9 cellular contexts compared by ENCODE assay signal in the genomic region with DNA sequence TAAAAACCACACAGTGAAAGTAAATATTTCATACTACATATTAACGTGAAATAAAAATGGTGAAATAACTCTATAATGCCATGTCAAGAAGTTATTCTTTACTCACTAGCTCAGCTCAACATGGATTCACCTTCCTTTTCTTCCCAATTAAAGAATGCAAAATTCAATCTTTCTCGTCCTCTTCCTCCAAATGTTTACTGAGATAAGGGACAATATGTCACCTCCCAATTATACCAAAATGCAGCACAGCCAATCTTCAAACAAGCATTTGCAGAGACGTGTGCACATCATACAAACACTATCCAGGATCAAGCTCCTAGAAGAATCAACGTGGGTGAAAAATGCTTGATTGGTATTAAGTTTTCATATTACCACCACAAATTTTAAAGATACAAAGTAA. TPM values are rescaled to one million over a fixed set of nuclear protein-coding genes. Genes with fewer than 3 reads are reported as not detected.
A peak's percentile ranks its signal among the peaks of the same experiment; 100 is the strongest.
DNase-seq lines count a peak whose midpoint lies in the region; ATAC-seq, FAIRE-seq and TF ChIP-seq lines count a peak whose summit lies in the region.
"Had no signal": no experiment of that assay in that cellular context is flagged by ENCODE, and none has a peak within 500 bp of the region (broad histone marks: within the 10 kb centered on the region; RNA-seq: fewer than 3 reads in every experiment).

No MANE protein-coding gene starts in this region.

- CTCF ChIA-PET in GM12878 (lab: Yijun Ruan, JAX), result interaction anchor here (0.8 to 2.1 kb wide), 12 partner anchors 8 to 116 kb away, joined by 3 to 10 read pairs (median 4); partner anchors contain the start of gene SPOCD1
- CTCF ChIA-PET in naive thymus-derived CD4-positive, alpha-beta T cell (lab: Charles Lee), result interaction anchor here (0.7 to 1.4 kb wide), 2 partner anchors 33 to 217 kb away, joined by 3 to 5 read pairs; no protein-coding TSS in a partner anchor

- H2AFZ ChIP-seq in GM12878 (ENCODE audit: control insufficient read depth, low read depth, low read length), result no peak overlapping the region

- no peak overlapping the region for H3K9ac ChIP-seq in HUES64 (ENCODE audit: low read depth, low read length)
- H3K9ac ChIP-seq in GM12878 (ENCODE audit: control insufficient read depth, insufficient read depth, low read length), result peak overlapping the region; percentile 96

- H3K4me3 ChIP-seq in HUES64 (ENCODE audit: low read length), result 0 out of 2 replicates have a peak overlapping the region, but pooled peaks have one; percentile 24
- peak overlapping the region; percentile 84 for H3K4me3 ChIP-seq in GM12878
- peak overlapping the region; percentile 33 for H3K4me3 ChIP-seq in naive thymus-derived CD4-positive, alpha-beta T cell (ENCODE audit: low read length)

- no peak for TF ChIP-seq POLR2A in GM12878 (IDR thresholded peaks at IDR 0.05; ENCODE audit: low read depth, low read length)

- H3K36me3 Mint-ChIP-seq in CD14-positive monocyte, result peaks cover 24 to 38% of the 10 kb centered on the region in 2 donors
- peaks cover 0 to 27% (median 0%) of the 10 kb centered on the region in 5 donors for H3K36me3 Mint-ChIP-seq in naive thymus-derived CD4-positive, alpha-beta T cell

- TSS peak; percentile 1 for BruUV-seq in GM12878 (replicated peaks; lab: Mats Ljungman, UMichigan)

- no peak for ATAC-seq in GM12878
- ATAC-seq in naive thymus-derived CD4-positive, alpha-beta T cell, result no peak
- no peak for ATAC-seq in GM18861 (IDR thresholded peaks at IDR 0.05; ENCODE audit: unreplicated experiment)

- RAD21 ChIA-PET in GM12878 (lab: Charles Lee; ENCODE audit: unreplicated experiment), result interaction anchor here (0.8 to 2.5 kb wide), 12 partner anchors 9 to 69 kb away, joined by 3 to 20 read pairs (median 6); no protein-coding TSS in a partner anchor

- H3K27me3 Mint-ChIP-seq in CD14-positive monocyte (ENCODE audit: low read depth in 3 of 3), result no peaks in the 10 kb centered on the region
- no peaks in the 10 kb centered on the region for H3K27me3 Mint-ChIP-seq in naive thymus-derived CD4-positive, alpha-beta T cell

- peak overlapping the region in 1 of 2 donors; percentile 47 for H3K4me3 Mint-ChIP-seq in CD14-positive monocyte
- H3K4me3 Mint-ChIP-seq in naive thymus-derived CD4-positive, alpha-beta T cell, result peak overlapping the region; percentile 70 to 100 (median 94)

- no peak for FAIRE-seq in GM12878 (lab: Jason Lieb, UNC)

- DNase-seq in CD14-positive monocyte (ENCODE audit: low spot score), result no peak
- DNase-seq in GM12878 (ENCODE audit: low read depth, low spot score), result no peak
- DNase-seq in naive thymus-derived CD4-positive, alpha-beta T cell, result no peak
- DNase-seq in NCI-H526 (lab: John Stamatoyannopoulos, UW), result no peak
- DNase-seq in HuH-7 (ENCODE audit: low spot score), result no peak
- no peak for DNase-seq in NCI-H2171 treated with DMSO at 0.1 percent for 48 hours (lab: John Stamatoyannopoulos, UW)
- DNase-seq: NCI-H446 treated with DMSO at 0.1 percent for 48 hours had no signal

- in situ Hi-C loops in GM12878 (cut with MboI), result loop anchor here (10.0 kb wide), 1 partner anchor 1176 kb away; the partner anchor contains the start of gene LAPTM5

- no peak for TF ChIP-seq EP300 in GM12878 (IDR thresholded peaks at IDR 0.05; ENCODE audit: borderline replicate concordance in 1 of 2, control insufficient read depth in 1 of 2, low read depth in 2 of 2, low read length in 2 of 2)

- H3K27ac ChIP-seq in HUES64 (ENCODE audit: low read depth, low read length) (peak overlapping the region; percentile 46; the same call in 1 of the 2 replicates), GM12878 (ENCODE audit: control insufficient read depth, insufficient read depth) (peak overlapping the region; percentile 93)
- peak overlapping the region; percentile 81 for H3K27ac ChIP-seq in naive thymus-derived CD4-positive, alpha-beta T cell (ENCODE audit: low read depth, low read length)

- H3K79me2 ChIP-seq in GM12878 (ENCODE audit: control insufficient read depth, insufficient read depth, low read length), result peaks cover 99% of the 10 kb centered on the region

- TF ChIP-seq CTCF in CD14-positive monocyte (IDR thresholded peaks at IDR 0.05) (no peak), GM12878 (IDR thresholded peaks at IDR 0.05 in 2 of 3, conservative IDR thresholded peaks at IDR 0.05 in 1 of 3; ENCODE audit: control insufficient read depth in 2 of 3, extremely low read depth in 1 of 3, insufficient read depth in 1 of 3, low read depth in 3 of 3, low read length in 3 of 3) (no peak)

- peak overlapping the region; percentile 88 for H3K4me2 ChIP-seq in GM12878 (ENCODE audit: control insufficient read depth, insufficient read depth)

- H4K20me1 ChIP-seq in GM12878 (ENCODE audit: control insufficient read depth, insufficient read depth), result 0 out of 2 replicates have a peak, but pooled peaks cover 3% of the 10 kb centered on the region

- TF ChIP-seq RAD21 in GM12878 (IDR thresholded peaks at IDR 0.05; ENCODE audit: insufficient read depth, low read depth, low read length), result no peak

- H3K9me3 ChIP-seq in HUES64 (ENCODE audit: insufficient read depth, low read depth, low read length) (no peaks in the 10 kb centered on the region), GM12878 (replicated peaks; ENCODE audit: control insufficient read depth, insufficient read depth, low read length) (no peaks in the 10 kb centered on the region)
- no peaks in the 10 kb centered on the region for H3K9me3 ChIP-seq in naive thymus-derived CD4-positive, alpha-beta T cell (ENCODE audit: control insufficient read depth in 2 of 3, low read length in 3 of 3)

- peaks cover 78% of the 10 kb centered on the region for H3K4me1 ChIP-seq in HUES64 (ENCODE audit: insufficient read depth, low read length)
- H3K4me1 ChIP-seq in GM12878 (ENCODE audit: control insufficient read depth, insufficient read depth, low read length), result peaks cover 28% of the 10 kb centered on the region
- H3K4me1 ChIP-seq in naive thymus-derived CD4-positive, alpha-beta T cell (ENCODE audit: control insufficient read depth in 2 of 2, insufficient read depth in 2 of 2, low read length in 2 of 2), result peaks cover 79 to 83% of the 10 kb centered on the region in 2 donors

- no peaks in the 10 kb centered on the region for H3K27me3 ChIP-seq in HUES64 (ENCODE audit: insufficient read depth, low read length)
- H3K27me3 ChIP-seq in GM12878 (replicated peaks in 1 of 2; ENCODE audit: control insufficient read depth in 2 of 2, insufficient read depth in 2 of 2, low read length in 1 of 2), result no peaks in the 10 kb centered on the region
- no peaks in the 10 kb centered on the region for H3K27me3 ChIP-seq in naive thymus-derived CD4-positive, alpha-beta T cell (ENCODE audit: control insufficient read depth in 2 of 2, insufficient read depth in 2 of 2, low read length in 2 of 2)

- intact Hi-C loops in CD14-positive monocyte (cut with micrococcal nuclease), result no loop called here
- intact Hi-C loops in GM12878 (cut with micrococcal nuclease; ENCODE audit: unreplicated experiment), result loop anchor here (5.0 kb wide), 1 partner anchor 114 kb away; the partner anchor contains the start of gene SPOCD1
- intact Hi-C loops in naive thymus-derived CD4-positive, alpha-beta T cell (cut with micrococcal nuclease), result loop anchor here (5.0 to 10.0 kb wide), 4 partner anchors 141 to 1186 kb away; partner anchors contain the start of genes PEF1 (in 1 of the 2), PUM1 (in 1 of the 2) and TMEM39B (in 1 of the 2)

- no peaks in the 10 kb centered on the region for H3K9me3 Mint-ChIP-seq in CD14-positive monocyte
- H3K9me3 Mint-ChIP-seq in naive thymus-derived CD4-positive, alpha-beta T cell, result no peaks in the 10 kb centered on the region

- 84% methylated on average over 2 of the region's 4 CpGs for WGBS in HUES64
- WGBS in GM12878 (ENCODE audit: insufficient coverage, insufficient replicate concordance, low lambda C conversion rate, missing lambda C conversion rate), result 1% methylated on average over 4 of the region's 4 CpGs

- peak overlapping the region; percentile 89 to 95 (median 93) for H3K27ac Mint-ChIP-seq in CD14-positive monocyte
- H3K27ac Mint-ChIP-seq in naive thymus-derived CD4-positive, alpha-beta T cell, result peak overlapping the region; percentile 68 to 95 (median 90)

- POLR2A ChIA-PET in GM12878 (lab: Charles Lee), result interaction anchor here (0.8 to 2.2 kb wide), 12 partner anchors 8 to 84 kb away, joined by 3 to 12 read pairs (median 4); partner anchors contain the start of gene PTP4A2
- POLR2A ChIA-PET in naive thymus-derived CD4-positive, alpha-beta T cell (lab: Charles Lee), result interaction anchor here (1.1 to 2.6 kb wide), 8 partner anchors 9 to 41 kb away, joined by 3 to 20 read pairs (median 4); no protein-coding TSS in a partner anchor

- 0 out of 2 replicates have a peak, but pooled peaks cover 2% of the 10 kb centered on the region for H3K36me3 ChIP-seq in HUES64 (ENCODE audit: insufficient read depth, low read length)
- peaks cover 0 to 7% of the 10 kb centered on the region in 2 experiments; a peak in 1 of 4 replicates for H3K36me3 ChIP-seq in GM12878 (ENCODE audit: control insufficient read depth in 2 of 2, insufficient read depth in 2 of 2, low read length in 1 of 2)
- H3K36me3 ChIP-seq in naive thymus-derived CD4-positive, alpha-beta T cell (ENCODE audit: control insufficient read depth in 2 of 3, insufficient read depth in 3 of 3, low read length in 3 of 3), result no peaks in the 10 kb centered on the region

- SMC1A ChIA-PET in GM12878 (lab: Charles Lee; ENCODE audit: uncharacterized antibody, unreplicated experiment), result interaction anchor here (0.5 to 2.6 kb wide), 15 partner anchors 8 to 57 kb away, joined by 3 to 19 read pairs (median 5); partner anchors contain the start of gene PTP4A2

- H3K4me1 Mint-ChIP-seq in CD14-positive monocyte, result peaks cover 94% of the 10 kb centered on the region
- H3K4me1 Mint-ChIP-seq in naive thymus-derived CD4-positive, alpha-beta T cell, result peaks cover 71 to 99% (median 93%) of the 10 kb centered on the region in 7 donors

RNA-seq across cellular contexts. Expression of gene PTP4A2, which starts 7.3 kb away (rescaled TPM):
- polyA plus RNA-seq in CD14-positive monocyte (100 to 1,000 TPM; 294 to 501 TPM), GM12878 (2011; rRNA removed) (909 and 1,265 TPM in 2 replicates), GM12878 (2014; fragmentation: Illumina TruSeq; extraction: Trizol) (547 and 710 TPM in 2 replicates), GM12878 (2014; fragmentation: Nextera tagmentation; extraction: Ambion mirVana) (100 to 1,000 TPM; 268 to 424 TPM), GM12878 (2014; rRNA removed) (180 and 224 TPM in 2 replicates), GM12878 (2016; fragmentation: Nextera tagmentation; extraction: Ambion mirVana) (100 to 1,000 TPM; 232 to 423 TPM)
- 155 TPM for polyA plus RNA-seq in HUES64 (2013, experiment 1 of 2)
- 148 TPM for polyA plus RNA-seq in HUES64 (2013, experiment 2 of 2)
- total RNA-seq in GM12878 (2013; cell fraction: nucleolus; rRNA removed), result 309 and 320 TPM in 2 replicates
- total RNA-seq in GM12878 (2014; rRNA removed) (334 and 416 TPM in 2 replicates), GM12878 (2014; rRNA removed; fragmentation: Illumina TruSeq; extraction: Trizol) (390 and 401 TPM in 2 replicates), GM12878 (2021) (348 and 360 TPM in 2 replicates)
- polyA plus RNA-seq in GM12878 (2011; ENCODE audit: low read depth), result 133 TPM
- 152 and 181 TPM in 2 replicates for polyA plus RNA-seq in GM12878 (2011; cell fraction: cytosol; rRNA removed)
- polyA plus RNA-seq in GM12878 (2011; cell fraction: nucleus; rRNA removed), result 120 and 153 TPM in 2 replicates
- polyA plus RNA-seq in GM12878 (2012), result 252 and 315 TPM in 2 replicates
- polyA minus RNA-seq in GM12878 (2011; rRNA and poly(A)+ RNA removed), result 326 and 414 TPM in 2 replicates
- polyA minus RNA-seq in GM12878 (2011; cell fraction: cytosol; rRNA and poly(A)+ RNA removed), result 268 and 284 TPM in 2 replicates
- 63.8 and 72.4 TPM in 2 replicates for polyA minus RNA-seq in GM12878 (2011; cell fraction: nucleus; rRNA and poly(A)+ RNA removed)
- 100 to 1,000 TPM; 196 to 449 (median 271) TPM for total RNA-seq in naive thymus-derived CD4-positive, alpha-beta T cell
- polyA plus RNA-seq in naive thymus-derived CD4-positive, alpha-beta T cell, result 100 to 1,000 TPM; 276 to 398 TPM

Comparison
In these comparisons a context has a peak if more than half of its experiments do, and no peak if none do; other contexts are left out.
1. H3K4me3 ChIP-seq: peak in every context shown above with its lines; median percentile 84 in GM12878; 33 in naive thymus-derived CD4-positive, alpha-beta T cell; 24 in HUES64.
2. intact Hi-C loops: an anchor here in GM12878 (5.0 kb wide) and naive thymus-derived CD4-positive, alpha-beta T cell (5.0 to 10.0 kb wide); none called in CD14-positive monocyte.